In genomic region chr10:19713800-19714525, GRCh38 we compare ENCODE assay signal across 15 cellular contexts.
A peak's percentile ranks its signal among the peaks of the same experiment; 100 is the strongest.
DNase-seq lines count a peak whose midpoint lies in the region; ATAC-seq, FAIRE-seq and TF ChIP-seq lines count a peak whose summit lies in the region.
"Had no signal": no experiment of that assay in that cellular context is flagged by ENCODE, and none has a peak within 500 bp of the region (broad histone marks: within the 10 kb centered on the region; RNA-seq: fewer than 3 reads in every experiment).

No MANE protein-coding gene starts in this region.

- no peak for TF ChIP-seq RAD21 in HepG2 (CRISPR knock-in tag; IDR thresholded peaks at IDR 0.05)

- H3K9me3 ChIP-seq in HepG2 (ENCODE audit: low read length) (peaks cover 36% of the 10 kb centered on the region), right lobe of liver (no peaks in the 10 kb centered on the region), mesenchymal stem cell (ENCODE audit: control insufficient read depth, low read length) (peaks cover 22% of the 10 kb centered on the region)
- H3K9me3 ChIP-seq: uterus had no signal

- H2AFZ ChIP-seq in HepG2 (ENCODE audit: low read length), result no peak overlapping the region
- H2AFZ ChIP-seq in mesenchymal stem cell (ENCODE audit: low read depth, low read length), result peak overlapping the region; percentile 27

- no peak overlapping the region for H3K4me3 ChIP-seq in HepG2 (replicated peaks in 1 of 3; ENCODE audit: insufficient read depth in 1 of 3, low read depth in 2 of 3, low read length in 3 of 3)
- no peak overlapping the region for H3K4me3 ChIP-seq in right lobe of liver
- H3K4me3 ChIP-seq in mesenchymal stem cell (ENCODE audit: insufficient read depth in 1 of 2, low read depth in 1 of 2, low read length in 2 of 2), result peak overlapping the region in 1 of 2 experiments; percentile 28
- H3K4me3 ChIP-seq: uterus had no signal

- CTCF ChIA-PET in HepG2 (lab: Yijun Ruan, JAX; ENCODE audit: low intra/inter-chr PET ratio, low total read pairs), result no interaction called here

- TF ChIP-seq POLR2A in HepG2 (IDR thresholded peaks at IDR 0.05; ENCODE audit: insufficient read depth in 1 of 2, low read depth in 2 of 2, low read length in 2 of 2) (no peak), right lobe of liver (IDR thresholded peaks at IDR 0.05) (no peak)

- H4K8ac ChIP-seq in mesenchymal stem cell (ENCODE audit: low read length), result no peak overlapping the region

- intact Hi-C loops in HepG2 (cut with micrococcal nuclease; ENCODE audit: unreplicated experiment), result no loop called here
- intact Hi-C loops in right lobe of liver (cut with DNase I), result no loop called here

- no peak overlapping the region for H3K14ac ChIP-seq in mesenchymal stem cell (ENCODE audit: low read length in 2 of 2)

- no peaks in the 10 kb centered on the region for H3K79me2 ChIP-seq in HepG2 (ENCODE audit: insufficient read depth, low read length)

- no peak for FAIRE-seq in HepG2 (lab: Jason Lieb, UNC)
- FAIRE-seq: kidney had no signal

- TF ChIP-seq CTCF in HepG2 (CRISPR knock-in tag; IDR thresholded peaks at IDR 0.05), result peak; percentile 30
- peak in 1 of 4 donors; percentile 12 for TF ChIP-seq CTCF in right lobe of liver (IDR thresholded peaks at IDR 0.05)

- H3K9ac ChIP-seq in HepG2 (ENCODE audit: insufficient read depth, low read depth, low read length) (no peak overlapping the region), mesenchymal stem cell (ENCODE audit: low read length) (no peak overlapping the region)

- no peak overlapping the region for H2BK15ac ChIP-seq in mesenchymal stem cell (ENCODE audit: low read depth, poor library complexity, severe bottlenecking)

- no peak overlapping the region for H2BK5ac ChIP-seq in mesenchymal stem cell (ENCODE audit: low read depth, low read length, poor library complexity, severe bottlenecking)

- no peak overlapping the region for H2AK5ac ChIP-seq in mesenchymal stem cell (ENCODE audit: low read length, severe bottlenecking)

- H3K27ac ChIP-seq in HepG2 (ENCODE audit: extremely low read length, insufficient read depth, low read length) (no peak overlapping the region), right lobe of liver (no peak overlapping the region), mesenchymal stem cell (ENCODE audit: low read length, poor library complexity, severe bottlenecking) (no peak overlapping the region)
- H3K27ac ChIP-seq: uterus had no signal

- no peak overlapping the region for H3K23ac ChIP-seq in mesenchymal stem cell (ENCODE audit: low read length in 2 of 2)

- H3K4me2 ChIP-seq in HepG2 (ENCODE audit: low read depth, low read length) (no peak overlapping the region), mesenchymal stem cell (ENCODE audit: low read length, poor library complexity, severe bottlenecking) (no peak overlapping the region)

- TF ChIP-seq EP300 in HepG2 (IDR thresholded peaks at IDR 0.05; ENCODE audit: low read depth in 2 of 2, low read length in 2 of 2), result no peak
- TF ChIP-seq EP300 in HepG2 (CRISPR knock-in tag; IDR thresholded peaks at IDR 0.05; ENCODE audit: borderline replicate concordance), result no peak

- no peak for DNase-seq in HepG2 (ENCODE audit: low spot score)
- DNase-seq in right lobe of liver, result no peak
- DNase-seq in dedifferentiated amniotic fluid mesenchymal stem cell (ENCODE audit: extremely low spot score), result peak; percentile 12
- peak; percentile 33 for DNase-seq in mesenchymal stem cell
- DNase-seq in NOMO-1 treated with dmso at 0.1 percent for 144 hours (lab: John Stamatoyannopoulos, UW; ENCODE audit: unreplicated experiment), result no peak
- DNase-seq in occipital lobe (lab: John Stamatoyannopoulos, UW), result no peak
- no peak for DNase-seq in stimulated activated CD4-positive, alpha-beta T cell treated with anti-CD3 and anti-CD28 coated beads, Interleukin-4, amount 100 ng/mL, for 4 hours
- DNase-seq: Calu3; kidney; naive B cell; NCI-H1105; NCI-H226; stimulated activated CD4-positive, alpha-beta T cell treated with anti-CD3 and anti-CD28 coated beads, Interleukin-12 subunit alpha, Interleukin-12 subunit beta, amount 100 ng/mL, for 4 hours had no signal

- in situ Hi-C loops in HepG2 (cut with HindIII; ENCODE audit: extremely low pct_ligation_motif_present, low pct_unique_long_range_greater_than_20kb), result no loop called here

- H3K18ac ChIP-seq in mesenchymal stem cell (ENCODE audit: low read depth in 1 of 2, low read length in 2 of 2), result peak overlapping the region; percentile 52 to 65

- H3K36me3 ChIP-seq in HepG2 (replicated peaks in 1 of 2; ENCODE audit: control insufficient read depth in 1 of 2, insufficient read depth in 2 of 2, low read length in 2 of 2) (no peaks in the 10 kb centered on the region), right lobe of liver (no peaks in the 10 kb centered on the region), mesenchymal stem cell (ENCODE audit: control insufficient read depth in 1 of 2, insufficient read depth in 2 of 2, low read depth in 1 of 2, low read length in 2 of 2) (no peaks in the 10 kb centered on the region)
- H3K36me3 ChIP-seq: uterus had no signal

- H3K4me1 ChIP-seq in HepG2 (ENCODE audit: insufficient read depth, low read length), result no peaks in the 10 kb centered on the region
- H3K4me1 ChIP-seq in right lobe of liver, result no peaks in the 10 kb centered on the region
- H3K4me1 ChIP-seq in mesenchymal stem cell (ENCODE audit: control insufficient read depth, insufficient read depth, low read depth, low read length), result no peaks in the 10 kb centered on the region
- H3K4me1 ChIP-seq: uterus had no signal

- POLR2A ChIA-PET in HepG2 (lab: Yijun Ruan, JAX), result no interaction called here

- peak overlapping the region; percentile 71 to 94 for H2BK12ac ChIP-seq in mesenchymal stem cell (ENCODE audit: low read length in 2 of 2)

- peak overlapping the region; percentile 29 for H2BK120ac ChIP-seq in mesenchymal stem cell (ENCODE audit: low read depth, low read length)

- H3K27me3 ChIP-seq in HepG2 (ENCODE audit: control insufficient read depth in 1 of 2, insufficient read depth in 2 of 2, low read length in 2 of 2), result no peaks in the 10 kb centered on the region
- H3K27me3 ChIP-seq in right lobe of liver, result no peaks in the 10 kb centered on the region
- H3K27me3 ChIP-seq in mesenchymal stem cell (ENCODE audit: control insufficient read depth in 1 of 2, insufficient read depth in 1 of 2, low read length in 2 of 2), result no peaks in the 10 kb centered on the region
- H3K27me3 ChIP-seq: uterus had no signal

- peak overlapping the region; percentile 91 for H4K91ac ChIP-seq in mesenchymal stem cell (ENCODE audit: low read length)

- WGBS in HepG2 (ENCODE audit: low lambda C conversion rate), result 45% methylated on average over 14 of the region's 18 CpGs
- WGBS in right lobe of liver (ENCODE audit: insufficient coverage, low coverage, low lambda C conversion rate, missing lambda C conversion rate), result 54% methylated on average over 5 of the region's 18 CpGs
- WGBS in mesenchymal stem cell, result 63% methylated on average over 18 of the region's 18 CpGs

- BruUV-seq in HepG2 (replicated peaks; lab: Mats Ljungman, UMichigan), result no TSS peak

- H4K20me1 ChIP-seq in HepG2 (ENCODE audit: insufficient read depth, low read length), result no peaks in the 10 kb centered on the region

- H3K79me1 ChIP-seq in mesenchymal stem cell (replicated peaks; ENCODE audit: low read length, poor library complexity, severe bottlenecking), result no peaks in the 10 kb centered on the region

- ATAC-seq in HepG2, result peak; percentile 53
- no peak for ATAC-seq in right lobe of liver
- ATAC-seq in HG03520 (IDR thresholded peaks at IDR 0.05; ENCODE audit: unreplicated experiment), result no peak

- peak overlapping the region in 1 of 2 experiments; percentile 26 for H3K4ac ChIP-seq in mesenchymal stem cell (ENCODE audit: low read depth in 1 of 2, low read length in 2 of 2)

TF ChIP-seq in HepG2, 621 proteins besides CTCF, POLR2A, EP300 and RAD21:
- TF ChIP-seq SSRP1 (CRISPR knock-in tag; IDR thresholded peaks at IDR 0.05), result no peak
- peak; percentile 8; the same call in 1 of the 2 replicates for TF ChIP-seq STAG1 (CRISPR knock-in tag; IDR thresholded peaks at IDR 0.05)

Comparison
In these comparisons a context has a peak if more than half of its experiments do, and no peak if none do; other contexts are left out.
1. DNase-seq: peak in dedifferentiated amniotic fluid mesenchymal stem cell (single experiment) and mesenchymal stem cell (single experiment); none in HepG2 (single experiment), right lobe of liver (0 of 3), NOMO-1 treated with dmso at 0.1 percent for 144 hours (single experiment), occipital lobe (single experiment) and stimulated activated CD4-positive, alpha-beta T cell treated with anti-CD3 and anti-CD28 coated beads, Interleukin-4, amount 100 ng/mL, for 4 hours (0 of 2).